16 cellular contexts compared by ENCODE assay signal in the genomic region with DNA sequence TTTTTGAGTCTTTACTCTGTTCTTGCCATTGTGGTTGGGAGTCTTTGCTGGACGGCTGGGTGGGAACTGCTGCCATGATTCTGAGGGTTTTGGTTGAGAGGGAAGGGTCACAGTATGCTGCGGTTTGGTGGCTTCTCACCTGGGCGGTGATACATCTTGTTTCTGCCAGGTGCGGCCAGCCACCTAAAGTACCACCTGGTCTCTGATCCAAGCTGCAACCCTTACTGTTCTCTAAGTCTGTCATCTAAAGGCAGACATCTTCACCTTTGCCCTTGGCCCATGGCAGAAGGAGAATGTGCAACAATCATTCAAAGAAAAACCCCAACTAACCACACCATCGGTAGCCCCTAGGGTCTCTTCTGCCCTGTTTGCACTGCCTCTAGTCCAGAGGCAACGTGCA. TPM values are rescaled to one million over a fixed set of nuclear protein-coding genes. Genes with fewer than 3 reads are reported as not detected.
DNase-seq lines count a peak whose midpoint lies in the region; ATAC-seq, FAIRE-seq and TF ChIP-seq lines count a peak whose summit lies in the region.
"Had no signal": no experiment of that assay in that cellular context is flagged by ENCODE, and none has a peak within 500 bp of the region (broad histone marks: within the 10 kb centered on the region; RNA-seq: fewer than 3 reads in every experiment).

No MANE protein-coding gene starts in this region.

- H2AFZ ChIP-seq in H1 (ENCODE audit: low read length) = no peak overlapping the region
- no peak overlapping the region for H2AFZ ChIP-seq in HepG2 (ENCODE audit: low read length)

- in situ Hi-C loops in HepG2 (cut with HindIII; ENCODE audit: extremely low pct_ligation_motif_present, low pct_unique_long_range_greater_than_20kb) = no loop called here

- TF ChIP-seq CTCF in HL-60 (IDR thresholded peaks at IDR 0.05; ENCODE audit: insufficient read depth, low read length) (no peak), H1 (IDR thresholded peaks at IDR 0.05; ENCODE audit: control extremely low read depth in 1 of 3, insufficient read depth in 1 of 3, low read depth in 1 of 3, low read length in 3 of 3) (no peak), HepG2 (CRISPR knock-in tag; IDR thresholded peaks at IDR 0.05) (no peak)

- H3K4me3 ChIP-seq in HL-60 (replicated peaks; ENCODE audit: insufficient read depth, low read length) (no peak overlapping the region), H1 (ENCODE audit: extremely low read depth in 1 of 4, insufficient read depth in 2 of 4, low read depth in 3 of 4, low read length in 4 of 4) (no peak overlapping the region), HepG2 (replicated peaks in 1 of 3; ENCODE audit: insufficient read depth in 1 of 3, low read depth in 2 of 3, low read length in 3 of 3) (no peak overlapping the region)

- intact Hi-C loops in HepG2 (cut with micrococcal nuclease; ENCODE audit: unreplicated experiment) = no loop called here

- H3K18ac ChIP-seq in H1 (ENCODE audit: extremely low read depth, low read length) = no peak overlapping the region

- BruUV-seq in HepG2 (replicated peaks; lab: Mats Ljungman, UMichigan) = no TSS peak

- no peaks in the 10 kb centered on the region for H3K23me2 ChIP-seq in H1 (ENCODE audit: low read depth, low read length)

- H4K8ac ChIP-seq in H1 (ENCODE audit: extremely low read depth, insufficient read depth, low read length) = 0 out of 2 replicates have a peak overlapping the region, but pooled peaks have one; percentile 63

- POLR2A ChIA-PET in H1 (lab: Charles Lee; ENCODE audit: partially characterized antibody) (no interaction called here), HepG2 (lab: Yijun Ruan, JAX) (no interaction called here)

- H3K23ac ChIP-seq in H1 (ENCODE audit: insufficient read length) = no peak overlapping the region

- no peak overlapping the region for H3K56ac ChIP-seq in H1 (replicated peaks; ENCODE audit: insufficient read length, low read depth, low read length)

- H3K9ac ChIP-seq in H1 (replicated peaks in 1 of 4; ENCODE audit: extremely low read depth in 1 of 4, low read depth in 3 of 4, low read length in 3 of 4) = no peak overlapping the region
- no peak overlapping the region for H3K9ac ChIP-seq in HepG2 (ENCODE audit: insufficient read depth, low read depth, low read length)

- H2BK120ac ChIP-seq in H1 (replicated peaks; ENCODE audit: low read depth, low read length) = no peak overlapping the region

- ATAC-seq in HG03159 (IDR thresholded peaks at IDR 0.05; ENCODE audit: unreplicated experiment) (no peak), HepG2 (no peak)
- ATAC-seq: Panc1 had no signal

- FAIRE-seq in H1 (lab: Jason Lieb, UNC) = no peak
- FAIRE-seq in HepG2 (lab: Jason Lieb, UNC) = no peak

- H2BK20ac ChIP-seq in H1 (ENCODE audit: low read length) = no peak overlapping the region

- no peaks in the 10 kb centered on the region for H3K79me1 ChIP-seq in H1 (ENCODE audit: low read depth, low read length)

- H4K20me1 ChIP-seq in H1 (replicated peaks in 1 of 2; ENCODE audit: control insufficient read depth in 1 of 2, insufficient read depth in 2 of 2, low read length in 2 of 2) = no peaks in the 10 kb centered on the region
- no peaks in the 10 kb centered on the region for H4K20me1 ChIP-seq in HepG2 (ENCODE audit: insufficient read depth, low read length)

- DNase-seq in D341Med (ENCODE audit: low spot score) (peak; percentile 19), HL-60 (ENCODE audit: low read depth in 1 of 2, low spot score in 1 of 2) (no peak), H1 (ENCODE audit: low read depth in 1 of 2, low spot score in 2 of 2) (peak in 1 of 2 experiments; percentile 20), mesenteric fat pad (ENCODE audit: low spot score) (peak; percentile 62), NCI-H510A treated with DMSO at 0.1 percent for 48 hours (lab: John Stamatoyannopoulos, UW) (no peak), HepG2 (ENCODE audit: low spot score) (no peak)
- DNase-seq: CD4-positive, alpha-beta memory T cell; GF-D8; KG1; NCI-H1092; NCI-H1694; NCI-H345; SHP77 treated with DMSO at 0.1 percent for 48 hours had no signal

- no peak for TF ChIP-seq RAD21 in H1 (IDR thresholded peaks at IDR 0.05 in 1 of 2, conservative IDR thresholded peaks at IDR 0.05 in 1 of 2; ENCODE audit: low read depth in 2 of 2, low read length in 2 of 2)
- TF ChIP-seq RAD21 in HepG2 (CRISPR knock-in tag; IDR thresholded peaks at IDR 0.05) = no peak

- TF ChIP-seq POLR2A in H1 (IDR thresholded peaks at IDR 0.05; ENCODE audit: control extremely low read depth in 1 of 2, low read depth in 2 of 2, low read length in 2 of 2) = no peak
- TF ChIP-seq POLR2A in HepG2 (IDR thresholded peaks at IDR 0.05; ENCODE audit: insufficient read depth in 1 of 2, low read depth in 2 of 2, low read length in 2 of 2) = no peak

- H4K5ac ChIP-seq in H1 (ENCODE audit: insufficient read length, low read depth, low read length) = no peak overlapping the region

- H4K91ac ChIP-seq in H1 (replicated peaks; ENCODE audit: insufficient read length, low read length) = peak overlapping the region; percentile 55

- CTCF ChIA-PET in H1 (lab: Charles Lee; ENCODE audit: partially characterized antibody) (interaction anchor here (0.9 to 7.9 kb wide), 4 partner anchors 9 to 22 kb away, joined by 3 to 75 read pairs (median 6); a partner anchor contains a TSS), HepG2 (lab: Yijun Ruan, JAX; ENCODE audit: low intra/inter-chr PET ratio, low total read pairs) (no interaction called here)

- H3K4me1 ChIP-seq in H1 (replicated peaks in 1 of 4; ENCODE audit: control insufficient read depth in 3 of 4, insufficient read depth in 4 of 4, low read length in 3 of 4) (peaks cover 0 to 5% (median 4%) of the 10 kb centered on the region in 4 experiments; a peak in 5 of 7 replicates), HepG2 (ENCODE audit: insufficient read depth, low read length) (no peaks in the 10 kb centered on the region)

- no peak overlapping the region for H3K4me2 ChIP-seq in H1 (ENCODE audit: insufficient read depth in 1 of 2, low read depth in 2 of 2, low read length in 2 of 2)
- H3K4me2 ChIP-seq in HepG2 (ENCODE audit: low read depth, low read length) = no peak overlapping the region

- no peak overlapping the region for H2AK5ac ChIP-seq in H1 (ENCODE audit: low read depth, low read length)

- 93% methylated on average over 6 of the region's 6 CpGs; no CpG with 5 or more reads in 1 of the 2 experiments for WGBS in H1 (ENCODE audit: extremely low coverage in 1 of 2, insufficient coverage in 1 of 2, insufficient read length in 1 of 2, insufficient replicate concordance in 2 of 2, low coverage in 1 of 2, low lambda C conversion rate in 2 of 2, missing lambda C conversion rate in 1 of 2), 2 experiments
- 49% methylated on average over 6 of the region's 6 CpGs for WGBS in HepG2 (ENCODE audit: low lambda C conversion rate)

- H3K9me3 ChIP-seq in H1 (ENCODE audit: insufficient read depth in 2 of 2, low read depth in 1 of 2, low read length in 1 of 2) (no peaks in the 10 kb centered on the region), HepG2 (ENCODE audit: low read length) (no peaks in the 10 kb centered on the region)

- peak overlapping the region; percentile 80 for H3K27ac ChIP-seq in HL-60 (replicated peaks)
- no peak overlapping the region for H3K27ac ChIP-seq in H1 (ENCODE audit: low read depth, low read length)
- H3K27ac ChIP-seq in HepG2 (ENCODE audit: extremely low read length, insufficient read depth, low read length) = no peak overlapping the region

- H3K14ac ChIP-seq in H1 (ENCODE audit: insufficient read length) = no peak overlapping the region

- H2BK15ac ChIP-seq in H1 (ENCODE audit: low read length) = no peak overlapping the region

- H3K79me2 ChIP-seq in H1 (ENCODE audit: control insufficient read depth in 1 of 2, insufficient read depth in 2 of 2, low read length in 2 of 2) (no peaks in the 10 kb centered on the region), HepG2 (ENCODE audit: insufficient read depth, low read length) (no peaks in the 10 kb centered on the region)

- TF ChIP-seq EP300 in H1 (IDR thresholded peaks at IDR 0.05; ENCODE audit: borderline replicate concordance in 1 of 2, low read depth in 2 of 2, low read length in 2 of 2) (no peak), HepG2 (IDR thresholded peaks at IDR 0.05; ENCODE audit: low read depth in 2 of 2, low read length in 2 of 2) (no peak), HepG2 (CRISPR knock-in tag; IDR thresholded peaks at IDR 0.05; ENCODE audit: borderline replicate concordance) (no peak)

- H3K27me3 ChIP-seq in HL-60 (ENCODE audit: insufficient read depth, poor library complexity, severe bottlenecking) = no peaks in the 10 kb centered on the region
- H3K27me3 ChIP-seq in H1 (replicated peaks in 1 of 4; ENCODE audit: control insufficient read depth in 3 of 4, extremely low read depth in 1 of 4, insufficient read depth in 3 of 4, low read length in 3 of 4) = no peaks in the 10 kb centered on the region
- H3K27me3 ChIP-seq in HepG2 (ENCODE audit: control insufficient read depth in 1 of 2, insufficient read depth in 2 of 2, low read length in 2 of 2) = peaks cover 8 to 33% of the 10 kb centered on the region in 2 experiments; a peak in 4 of 5 replicates

- no peak overlapping the region for H2BK5ac ChIP-seq in H1 (ENCODE audit: low read depth, low read length)

- H3K36me3 ChIP-seq in H1 (ENCODE audit: control insufficient read depth in 2 of 4, insufficient read depth in 4 of 4, low read length in 3 of 4) = 0 out of 8 replicates have a peak, but pooled peaks cover 0 to 2% (median 0%) of the 10 kb centered on the region in 4 experiments
- H3K36me3 ChIP-seq in HepG2 (replicated peaks in 1 of 2; ENCODE audit: control insufficient read depth in 1 of 2, insufficient read depth in 2 of 2, low read length in 2 of 2) = no peaks in the 10 kb centered on the region

- H2BK12ac ChIP-seq in H1 (ENCODE audit: low read depth, low read length) = no peak overlapping the region

- H3K4ac ChIP-seq in H1 (replicated peaks; ENCODE audit: insufficient read length, low read depth, low read length) = no peak overlapping the region

RNA-seq across cellular contexts. Expression of a gene that starts 19.6 kb away (rescaled TPM):
- 0.74 TPM in 1 of 2 replicates, not detected in the other for total RNA-seq in H1 (2021; fragmentation: NEBNext Ultra II Directional; extraction: Animal tissue kit (Norgen Biotek cat#: 25700))
- polyA plus RNA-seq in H1 (2011; rRNA removed) (0.06 and 0.13 TPM in 2 replicates), HepG2 (2011; rRNA removed) (not detected in 2 replicates)
- 0.08 TPM for polyA plus RNA-seq in H1 (2011; cell fraction: cytosol; rRNA removed)
- 0.61 TPM for polyA plus RNA-seq in H1 (2011; cell fraction: nucleus; rRNA removed)
- polyA plus RNA-seq in H1 (2012, experiment 1 of 2) = not detected in 4 replicates
- polyA plus RNA-seq in H1 (2012, experiment 2 of 2) = 0.04 TPM
- polyA plus RNA-seq in H1 (2013, experiment 1 of 2) = 0.04 TPM
- 0.09 TPM for polyA plus RNA-seq in H1 (2013, experiment 2 of 2)
- not detected in 2 replicates for polyA minus RNA-seq in H1 (2011; rRNA and poly(A)+ RNA removed)
- not detected for polyA minus RNA-seq in H1 (2011; cell fraction: cytosol; rRNA and poly(A)+ RNA removed)
- polyA minus RNA-seq in H1 (2011; cell fraction: nucleus; rRNA and poly(A)+ RNA removed) = not detected
- total RNA-seq in mesenteric fat pad (0.35 TPM), HepG2 (2016; rRNA removed; fragmentation: Illumina TruSeq; extraction: Trizol) (not detected in 2 replicates)
- total RNA-seq in HepG2 (2016; cell fraction: cytosol; rRNA removed; fragmentation: Illumina TruSeq; extraction: Trizol; ENCODE audit: low read depth) = not detected in 2 replicates
- total RNA-seq in HepG2 (2016; cell fraction: insoluble cytoplasmic fraction; rRNA removed; fragmentation: Illumina TruSeq; extraction: Trizol) = not detected in 2 replicates
- total RNA-seq in HepG2 (2016; cell fraction: membrane; rRNA removed; fragmentation: Illumina TruSeq; extraction: Trizol) = not detected in 2 replicates
- total RNA-seq in HepG2 (2016; cell fraction: nucleus; rRNA removed; fragmentation: Illumina TruSeq; extraction: Trizol) = not detected in 2 replicates
- not detected in 2 replicates for polyA plus RNA-seq in HepG2 (2011; cell fraction: cytosol; rRNA removed)
- polyA plus RNA-seq in HepG2 (2011; cell fraction: nucleus; rRNA removed) = 0.06 and 0.09 TPM in 2 replicates
- polyA plus RNA-seq in HepG2 (2012) = not detected in 2 replicates
- polyA plus RNA-seq in HepG2 (2016; cell fraction: cytosol; fragmentation: Illumina TruSeq; extraction: Trizol; ENCODE audit: low read depth) = not detected in 2 replicates
- not detected in 2 replicates for polyA plus RNA-seq in HepG2 (2016; cell fraction: insoluble cytoplasmic fraction; fragmentation: Illumina TruSeq; extraction: Trizol; ENCODE audit: low read depth)
- polyA plus RNA-seq in HepG2 (2016; cell fraction: membrane; fragmentation: Illumina TruSeq; extraction: Trizol; ENCODE audit: low read depth) = not detected in 2 replicates
- not detected in 2 replicates for polyA plus RNA-seq in HepG2 (2016; cell fraction: nucleus; fragmentation: Illumina TruSeq; extraction: Trizol; ENCODE audit: insufficient read depth, low read depth)
- not detected in 2 replicates for polyA minus RNA-seq in HepG2 (2011; rRNA and poly(A)+ RNA removed; ENCODE audit: low replicate concordance)
- polyA minus RNA-seq in HepG2 (2011; cell fraction: cytosol; rRNA and poly(A)+ RNA removed) = not detected in 2 replicates
- polyA minus RNA-seq in HepG2 (2011; cell fraction: nucleus; rRNA and poly(A)+ RNA removed) = not detected in 2 replicates
- total RNA-seq: CD4-positive, alpha-beta memory T cell; M059J had no signal
- polyA plus RNA-seq: CD4-positive, alpha-beta memory T cell had no signal

RNA-seq across cellular contexts. Expression of a gene that starts 28.3 kb away (rescaled TPM):
- 9.2 and 9.8 TPM in 2 replicates for total RNA-seq in H1 (2021; fragmentation: NEBNext Ultra II Directional; extraction: Animal tissue kit (Norgen Biotek cat#: 25700))
- polyA plus RNA-seq in H1 (2011; rRNA removed) (7.6 and 9.8 TPM in 2 replicates), HepG2 (2011; rRNA removed) (0.25 TPM in 1 of 2 replicates, not detected in the other)
- 13.8 TPM for polyA plus RNA-seq in H1 (2011; cell fraction: cytosol; rRNA removed)
- 69.7 TPM for polyA plus RNA-seq in H1 (2011; cell fraction: nucleus; rRNA removed)
- polyA plus RNA-seq in H1 (2012, experiment 1 of 2) = 14.7 to 18.9 TPM (median 15.9 TPM) in 4 replicates
- 6.2 TPM for polyA plus RNA-seq in H1 (2012, experiment 2 of 2)
- polyA plus RNA-seq in H1 (2013, experiment 1 of 2) = 4.8 TPM
- 4.1 TPM for polyA plus RNA-seq in H1 (2013, experiment 2 of 2)
- polyA minus RNA-seq in H1 (2011; rRNA and poly(A)+ RNA removed) = 2.9 and 6.6 TPM in 2 replicates
- 5.8 TPM for polyA minus RNA-seq in H1 (2011; cell fraction: cytosol; rRNA and poly(A)+ RNA removed)
- 8.9 TPM for polyA minus RNA-seq in H1 (2011; cell fraction: nucleus; rRNA and poly(A)+ RNA removed)
- total RNA-seq in mesenteric fat pad (1.3 TPM), HepG2 (2016; rRNA removed; fragmentation: Illumina TruSeq; extraction: Trizol) (not detected in 2 replicates)
- not detected in 2 replicates for total RNA-seq in HepG2 (2016; cell fraction: cytosol; rRNA removed; fragmentation: Illumina TruSeq; extraction: Trizol; ENCODE audit: low read depth)
- total RNA-seq in HepG2 (2016; cell fraction: insoluble cytoplasmic fraction; rRNA removed; fragmentation: Illumina TruSeq; extraction: Trizol) = not detected in 2 replicates
- total RNA-seq in HepG2 (2016; cell fraction: membrane; rRNA removed; fragmentation: Illumina TruSeq; extraction: Trizol) = not detected in 2 replicates
- total RNA-seq in HepG2 (2016; cell fraction: nucleus; rRNA removed; fragmentation: Illumina TruSeq; extraction: Trizol) = not detected in 2 replicates
- 0.03 TPM in 1 of 2 replicates, not detected in the other for polyA plus RNA-seq in HepG2 (2011; cell fraction: cytosol; rRNA removed)
- polyA plus RNA-seq in HepG2 (2011; cell fraction: nucleus; rRNA removed) = 0.09 and 0.50 TPM in 2 replicates
- 0.03 TPM in 1 of 2 replicates, not detected in the other for polyA plus RNA-seq in HepG2 (2012)
- polyA plus RNA-seq in HepG2 (2016; cell fraction: cytosol; fragmentation: Illumina TruSeq; extraction: Trizol; ENCODE audit: low read depth) = not detected in 2 replicates
- polyA plus RNA-seq in HepG2 (2016; cell fraction: insoluble cytoplasmic fraction; fragmentation: Illumina TruSeq; extraction: Trizol; ENCODE audit: low read depth) = not detected in 2 replicates
- not detected in 2 replicates for polyA plus RNA-seq in HepG2 (2016; cell fraction: membrane; fragmentation: Illumina TruSeq; extraction: Trizol; ENCODE audit: low read depth)
- not detected in 2 replicates for polyA plus RNA-seq in HepG2 (2016; cell fraction: nucleus; fragmentation: Illumina TruSeq; extraction: Trizol; ENCODE audit: insufficient read depth, low read depth)
- 0.26 TPM in 1 of 2 replicates, not detected in the other for polyA minus RNA-seq in HepG2 (2011; rRNA and poly(A)+ RNA removed; ENCODE audit: low replicate concordance)
- polyA minus RNA-seq in HepG2 (2011; cell fraction: cytosol; rRNA and poly(A)+ RNA removed) = not detected in 2 replicates
- under 0.01 TPM in 1 of 2 replicates, not detected in the other for polyA minus RNA-seq in HepG2 (2011; cell fraction: nucleus; rRNA and poly(A)+ RNA removed)

RNA-seq across cellular contexts. Expression of a gene that starts 51.7 kb away (rescaled TPM):
- 103 and 112 TPM in 2 replicates for total RNA-seq in H1 (2021; fragmentation: NEBNext Ultra II Directional; extraction: Animal tissue kit (Norgen Biotek cat#: 25700))
- polyA plus RNA-seq in H1 (2011; rRNA removed) (115 and 143 TPM in 2 replicates), HepG2 (2011; rRNA removed) (231 and 244 TPM in 2 replicates)
- polyA plus RNA-seq in H1 (2011; cell fraction: cytosol; rRNA removed) = 144 TPM
- polyA plus RNA-seq in H1 (2011; cell fraction: nucleus; rRNA removed) = 67.4 TPM
- 166 to 180 TPM (median 170 TPM) in 4 replicates for polyA plus RNA-seq in H1 (2012, experiment 1 of 2)
- 181 TPM for polyA plus RNA-seq in H1 (2012, experiment 2 of 2)
- polyA plus RNA-seq in H1 (2013, experiment 1 of 2) = 66.5 TPM
- polyA plus RNA-seq in H1 (2013, experiment 2 of 2) = 66.6 TPM
- polyA minus RNA-seq in H1 (2011; rRNA and poly(A)+ RNA removed) = 73.5 and 87.0 TPM in 2 replicates
- 50.8 TPM for polyA minus RNA-seq in H1 (2011; cell fraction: cytosol; rRNA and poly(A)+ RNA removed)
- polyA minus RNA-seq in H1 (2011; cell fraction: nucleus; rRNA and poly(A)+ RNA removed) = 33.5 TPM
- total RNA-seq in mesenteric fat pad (61.9 TPM), HepG2 (2016; rRNA removed; fragmentation: Illumina TruSeq; extraction: Trizol) (155 and 252 TPM in 2 replicates)
- total RNA-seq in HepG2 (2016; cell fraction: cytosol; rRNA removed; fragmentation: Illumina TruSeq; extraction: Trizol; ENCODE audit: low read depth) = 72.2 and 76.4 TPM in 2 replicates
- total RNA-seq in HepG2 (2016; cell fraction: insoluble cytoplasmic fraction; rRNA removed; fragmentation: Illumina TruSeq; extraction: Trizol) = 169 and 290 TPM in 2 replicates
- 130 and 134 TPM in 2 replicates for total RNA-seq in HepG2 (2016; cell fraction: membrane; rRNA removed; fragmentation: Illumina TruSeq; extraction: Trizol)
- 74.4 and 75.7 TPM in 2 replicates for total RNA-seq in HepG2 (2016; cell fraction: nucleus; rRNA removed; fragmentation: Illumina TruSeq; extraction: Trizol)
- 148 and 229 TPM in 2 replicates for polyA plus RNA-seq in HepG2 (2011; cell fraction: cytosol; rRNA removed)
- 65.5 and 71.0 TPM in 2 replicates for polyA plus RNA-seq in HepG2 (2011; cell fraction: nucleus; rRNA removed)
- polyA plus RNA-seq in HepG2 (2012) = 227 and 249 TPM in 2 replicates
- polyA plus RNA-seq in HepG2 (2016; cell fraction: cytosol; fragmentation: Illumina TruSeq; extraction: Trizol; ENCODE audit: low read depth) = 105 and 107 TPM in 2 replicates
- polyA plus RNA-seq in HepG2 (2016; cell fraction: insoluble cytoplasmic fraction; fragmentation: Illumina TruSeq; extraction: Trizol; ENCODE audit: low read depth) = 309 and 341 TPM in 2 replicates
- 144 and 156 TPM in 2 replicates for polyA plus RNA-seq in HepG2 (2016; cell fraction: membrane; fragmentation: Illumina TruSeq; extraction: Trizol; ENCODE audit: low read depth)
- 164 and 191 TPM in 2 replicates for polyA plus RNA-seq in HepG2 (2016; cell fraction: nucleus; fragmentation: Illumina TruSeq; extraction: Trizol; ENCODE audit: insufficient read depth, low read depth)
- 68.7 and 109 TPM in 2 replicates for polyA minus RNA-seq in HepG2 (2011; rRNA and poly(A)+ RNA removed; ENCODE audit: low replicate concordance)
- polyA minus RNA-seq in HepG2 (2011; cell fraction: cytosol; rRNA and poly(A)+ RNA removed) = 45.1 and 56.8 TPM in 2 replicates
- polyA minus RNA-seq in HepG2 (2011; cell fraction: nucleus; rRNA and poly(A)+ RNA removed) = 51.9 and 61.5 TPM in 2 replicates

Comparison
In these comparisons a context has a peak if more than half of its experiments do, and no peak if none do; other contexts are left out.
1. DNase-seq: peak in D341Med (single experiment) and mesenteric fat pad (single experiment); none in HL-60 (0 of 2), NCI-H510A treated with DMSO at 0.1 percent for 48 hours (single experiment) and HepG2 (single experiment).